ENCODE assay signal across 8 cellular contexts in the genomic region with DNA sequence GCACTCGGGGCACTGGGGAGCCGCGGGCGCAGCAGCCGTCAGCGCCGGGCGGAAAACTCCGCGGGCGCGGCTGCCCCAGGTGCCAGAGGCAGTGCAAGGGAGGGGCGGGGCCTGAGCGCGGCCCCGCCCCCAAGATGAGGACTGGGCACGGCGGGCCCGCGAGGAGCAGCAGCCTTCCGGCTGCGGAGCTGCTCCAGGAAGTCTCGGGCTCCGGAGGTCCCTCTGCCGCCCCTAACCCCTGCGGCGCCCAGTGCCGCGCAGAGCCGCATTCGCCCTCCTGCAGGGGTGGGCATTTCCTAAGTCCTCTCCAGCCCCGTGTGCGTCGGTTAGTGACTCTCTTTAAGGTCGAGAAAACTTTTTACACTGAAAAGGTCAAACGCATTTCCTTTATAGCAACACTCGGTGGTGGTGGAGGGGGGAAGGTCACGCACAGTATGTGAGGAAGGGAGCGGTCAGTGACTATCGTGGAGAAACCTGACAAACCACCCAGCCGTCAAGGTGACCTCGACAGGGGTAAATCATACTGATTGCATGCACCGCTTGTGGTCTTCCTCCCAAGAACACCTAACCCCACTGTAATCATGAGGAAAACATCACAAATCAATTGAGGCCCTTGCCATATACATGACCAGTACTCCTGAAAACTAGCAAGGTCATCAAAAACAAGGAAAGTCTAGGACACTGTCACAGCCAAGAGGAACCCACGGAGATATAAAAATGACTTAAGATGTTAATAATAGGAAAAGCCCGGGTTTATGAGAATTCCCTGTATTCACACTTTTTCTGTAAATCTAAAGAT. TPM values are rescaled to one million over a fixed set of nuclear protein-coding genes. Genes with fewer than 3 reads are reported as not detected.
DNase-seq lines count a peak whose midpoint lies in the region; ATAC-seq, FAIRE-seq and TF ChIP-seq lines count a peak whose summit lies in the region.

A gene (minus strand): TSS at position 60 of the 799 bp plus-strand sequence. CDS start 32,676 bp downstream, outside the sequence.

- TF ChIP-seq CTCF in C4-2B (conservative IDR thresholded peaks at IDR 0.05) = no peak
- no peak for TF ChIP-seq CTCF in activated CD8-positive, alpha-beta T cell treated with anti-CD3 and anti-CD28 coated beads for 36 hours (IDR thresholded peaks at IDR 0.05)

- peak; percentile 47 for FAIRE-seq in GM19239 (lab: Jason Lieb, UNC)

- H3K27me3 Mint-ChIP-seq in activated CD8-positive, alpha-beta T cell treated with anti-CD3 and anti-CD28 coated beads for 36 hours = no peaks in the 10 kb centered on the region
- no peaks in the 10 kb centered on the region for H3K27me3 Mint-ChIP-seq in effector memory CD8-positive, alpha-beta T cell

- POLR2A ChIA-PET in activated CD8-positive, alpha-beta T cell treated with anti-CD3 and anti-CD28 coated beads for 36 hours (lab: Charles Lee) = interaction anchor here (0.6 to 5.3 kb wide), 3 partner anchors 12 to 331 kb away, joined by 3 to 49 read pairs (median 3); no protein-coding TSS in a partner anchor

- H3K36me3 Mint-ChIP-seq in activated CD8-positive, alpha-beta T cell treated with anti-CD3 and anti-CD28 coated beads for 36 hours (ENCODE audit: low read depth) = peaks cover 28% of the 10 kb centered on the region
- peaks cover 12% of the 10 kb centered on the region for H3K36me3 Mint-ChIP-seq in effector memory CD8-positive, alpha-beta T cell (ENCODE audit: insufficient read depth)

- H3K4me1 Mint-ChIP-seq in activated CD8-positive, alpha-beta T cell treated with anti-CD3 and anti-CD28 coated beads for 36 hours (ENCODE audit: low read depth) = peaks cover 44% of the 10 kb centered on the region
- peaks cover 47% of the 10 kb centered on the region in 2 donors for H3K4me1 Mint-ChIP-seq in effector memory CD8-positive, alpha-beta T cell (ENCODE audit: low read depth in 2 of 2)

- H3K9me3 Mint-ChIP-seq in activated CD8-positive, alpha-beta T cell treated with anti-CD3 and anti-CD28 coated beads for 36 hours = no peaks in the 10 kb centered on the region
- H3K9me3 Mint-ChIP-seq in effector memory CD8-positive, alpha-beta T cell = no peaks in the 10 kb centered on the region

- peak within 1 kb of the TSS; percentile 93 for H3K27ac ChIP-seq in C4-2B

- intact Hi-C loops in activated CD8-positive, alpha-beta T cell treated with anti-CD3 and anti-CD28 coated beads for 36 hours (cut with micrococcal nuclease) = loop anchor here (5.0 to 10.0 kb wide), 2 partner anchors 58 to 269 kb away; no protein-coding TSS in a partner anchor

- CTCF ChIA-PET in activated CD8-positive, alpha-beta T cell treated with anti-CD3 and anti-CD28 coated beads for 36 hours (lab: Charles Lee) = no interaction called here

- peak within 1 kb of the TSS; percentile 98 for H3K27ac Mint-ChIP-seq in activated CD8-positive, alpha-beta T cell treated with anti-CD3 and anti-CD28 coated beads for 36 hours
- peak within 1 kb of the TSS; percentile 95 to 98 for H3K27ac Mint-ChIP-seq in effector memory CD8-positive, alpha-beta T cell

- DNase-seq in GM19239 (ENCODE audit: insufficient read length, low spot score) (peak; percentile 89), NCI-H82 treated with DMSO at 0.1 percent for 48 hours (lab: John Stamatoyannopoulos, UW; ENCODE audit: unreplicated experiment) (peak; percentile 54), mesenteric fat pad (ENCODE audit: low spot score) (peak; percentile 95)
- peak; percentile 87 for DNase-seq in activated CD8-positive, alpha-beta T cell treated with anti-CD3 and anti-CD28 coated beads for 36 hours
- DNase-seq in effector memory CD8-positive, alpha-beta T cell = peak; percentile 68 to 72 (median 68)
- peak; percentile 76 to 83 for DNase-seq in stimulated activated CD8-positive, alpha-beta memory T cell treated with anti-CD3 and anti-CD28 coated beads, Interleukin-15, amount 100 ng/mL, for 48 hours (ENCODE audit: low read depth in 2 of 2)

- H3K4me3 Mint-ChIP-seq in activated CD8-positive, alpha-beta T cell treated with anti-CD3 and anti-CD28 coated beads for 36 hours = peak within 1 kb of the TSS; percentile 92
- H3K4me3 Mint-ChIP-seq in effector memory CD8-positive, alpha-beta T cell = peak within 1 kb of the TSS; percentile 63 to 78

- peak; percentile 82 for ATAC-seq in HG03439 (IDR thresholded peaks at IDR 0.05; ENCODE audit: unreplicated experiment)
- peak; percentile 70 for ATAC-seq in activated CD8-positive, alpha-beta T cell treated with anti-CD3 and anti-CD28 coated beads for 36 hours
- peak; percentile 81 for ATAC-seq in effector memory CD8-positive, alpha-beta T cell (replicated peaks)

RNA-seq across cellular contexts. Expression of the gene that starts here (rescaled TPM):
- 100 to 1,000 TPM; 226 to 238 TPM for total RNA-seq in activated CD8-positive, alpha-beta T cell treated with anti-CD3 and anti-CD28 coated beads for 36 hours
- 456 TPM for total RNA-seq in mesenteric fat pad

Comparison
In these comparisons a context has a peak if more than half of its experiments do, and no peak if none do; other contexts are left out.
1. Peak in every context shown above with its lines: DNase-seq, ATAC-seq and H3K27ac ChIP-seq.